12 cellular contexts compared by ENCODE assay signal in the genomic region with DNA sequence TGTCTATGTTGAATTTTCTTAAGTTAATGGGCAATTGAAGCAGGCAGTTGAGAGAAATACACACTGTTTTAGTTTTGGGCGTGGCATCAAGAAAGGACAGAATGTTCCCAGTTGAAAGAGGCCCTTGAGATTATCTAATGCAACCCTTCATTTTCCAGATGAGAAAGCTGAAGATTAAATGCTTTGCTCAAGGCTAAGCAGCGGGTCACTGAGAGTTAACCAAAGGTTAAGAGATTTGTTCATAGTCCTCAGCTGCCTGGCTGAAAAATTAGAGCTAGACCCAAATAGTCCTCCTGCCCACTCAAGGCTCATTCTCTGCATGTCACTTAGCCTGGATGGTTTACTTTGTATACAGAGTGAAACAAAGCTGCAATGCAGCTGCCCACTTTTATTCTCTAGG. TPM values are rescaled to one million over a fixed set of nuclear protein-coding genes. Genes with fewer than 3 reads are reported as not detected.
DNase-seq lines count a peak whose midpoint lies in the region; TF ChIP-seq lines count a peak whose summit lies in the region.
"Had no signal": no experiment of that assay in that cellular context is flagged by ENCODE, and none has a peak within 500 bp of the region (broad histone marks: within the 10 kb centered on the region; RNA-seq: fewer than 3 reads in every experiment).

No MANE protein-coding gene starts in this region.

- peak; percentile 77 for TF ChIP-seq EP300 in ovary (IDR thresholded peaks at IDR 0.05)

- no peak for TF ChIP-seq POLR2A in ovary (IDR thresholded peaks at IDR 0.05)

- no peaks in the 10 kb centered on the region for H3K9me3 ChIP-seq in ovary
- H3K9me3 ChIP-seq: colonic mucosa had no signal

- H3K27ac ChIP-seq in ovary: peak overlapping the region in 1 of 2 donors; percentile 33
- H3K27ac ChIP-seq: colonic mucosa had no signal

- WGBS in ovary, 3 donors: 12 to 16% (median 12%) methylated on average over 2 of the region's 2 CpGs

- peaks cover 9% of the 10 kb centered on the region for H3K4me1 ChIP-seq in ovary (ENCODE audit: insufficient read depth)
- H3K4me1 ChIP-seq: colonic mucosa had no signal

- H3K27me3 ChIP-seq in ovary: no peaks in the 10 kb centered on the region
- H3K27me3 ChIP-seq: colonic mucosa had no signal

- peak; percentile 86 for DNase-seq in DMS79 treated with DMSO at 0.1 percent for 48 hours (lab: John Stamatoyannopoulos, UW)
- DNase-seq in NCI-H345 (lab: John Stamatoyannopoulos, UW): peak; percentile 78
- peak; percentile 78 for DNase-seq in fibroblast of the conjunctiva (ENCODE audit: low read depth)
- peak in 2 of 5 donors; percentile 54 to 63 for DNase-seq in ovary
- no peak for DNase-seq in CD1c-positive myeloid dendritic cell (ENCODE audit: extremely low spot score)
- DNase-seq in activated CD4-positive, alpha-beta T cell treated with anti-CD3 and anti-CD28 coated beads for 48 hours: no peak
- DNase-seq in NCI-H2196 (lab: John Stamatoyannopoulos, UW; ENCODE audit: unreplicated experiment): no peak
- DNase-seq in activated gamma-delta T cell treated with Interleukin-2 at 50 U/mL for 16 hours: no peak
- DNase-seq: colonic mucosa; NCI-H1105; OCI-M1; stimulated activated CD8-positive, alpha-beta memory T cell treated with anti-CD3 and anti-CD28 coated beads, Interleukin-4, amount 100 ng/mL, for 48 hours had no signal

- intact Hi-C loops in ovary (cut with DNase I): loop anchor here in 2 of 4 donors (5.0 kb wide), 1 partner anchor 45 kb away; a partner anchor contains a TSS

- no peaks in the 10 kb centered on the region for H3K36me3 ChIP-seq in ovary
- H3K36me3 ChIP-seq: colonic mucosa had no signal

- TF ChIP-seq CTCF in ovary (IDR thresholded peaks at IDR 0.05): no peak

- no peak overlapping the region for H3K4me3 ChIP-seq in ovary
- H3K4me3 ChIP-seq: colonic mucosa had no signal

RNA-seq across cellular contexts. Expression of a gene that starts 46.7 kb away (rescaled TPM):
- 10 to 100 TPM; 24.6 to 92.3 (median 69.5) TPM for total RNA-seq in ovary
- 10 to 100 TPM; 25.9 to 96.6 TPM for polyA plus RNA-seq in ovary

Comparison
In these comparisons a context has a peak if more than half of its experiments do, and no peak if none do; other contexts are left out.
1. DNase-seq: peak in DMS79 treated with DMSO at 0.1 percent for 48 hours (single experiment), NCI-H345 (single experiment) and fibroblast of the conjunctiva (single experiment); none in CD1c-positive myeloid dendritic cell (single experiment), activated CD4-positive, alpha-beta T cell treated with anti-CD3 and anti-CD28 coated beads for 48 hours (single experiment), NCI-H2196 (single experiment) and activated gamma-delta T cell treated with Interleukin-2 at 50 U/mL for 16 hours (single experiment).